Comparison of ENCODE assay signal across 10 cellular contexts in genomic region chr7:130993671-130994365, GRCh38.
DNase-seq lines count a peak whose midpoint lies in the region; ATAC-seq and TF ChIP-seq lines count a peak whose summit lies in the region.
"Had no signal": no experiment of that assay in that cellular context is flagged by ENCODE, and none has a peak within 500 bp of the region (broad histone marks: within the 10 kb centered on the region; RNA-seq: fewer than 3 reads in every experiment).

No MANE protein-coding gene starts in this region.

- CTCF ChIA-PET in activated CD8-positive, alpha-beta T cell treated with anti-CD3 and anti-CD28 coated beads for 36 hours (lab: Charles Lee): interaction anchor here (3.2 to 4.0 kb wide), 2 partner anchors 12 to 47 kb away, joined by 17 to 53 read pairs; no protein-coding TSS in a partner anchor
- CTCF ChIA-PET in activated CD8-positive, alpha-beta T cell treated with anti-CD3 and anti-CD28 coated beads, Interleukin-2, amount 10 ng/mL, durations not matched to agents 7 days and 5 days (lab: Charles Lee): interaction anchor here (0.6 to 3.1 kb wide), 3 partner anchors 10 to 97 kb away, joined by 3 to 30 read pairs (median 4); no protein-coding TSS in a partner anchor

- no peak for ATAC-seq in activated CD8-positive, alpha-beta T cell treated with anti-CD3 and anti-CD28 coated beads for 36 hours
- no peak for ATAC-seq in activated CD8-positive, alpha-beta T cell treated with anti-CD3 and anti-CD28 coated beads, Interleukin-2, amount 10 ng/mL, durations not matched to agents 7 days and 5 days
- ATAC-seq in activated naive CD4-positive, alpha-beta T cell treated with anti-CD3 and anti-CD28 coated beads, Interleukin-2, amount 50 U/mL, for 72 hours: no peak
- ATAC-seq in right lobe of liver (peak in 3 of 4 donors; percentile 1 to 15 (median 2)), thoracic aorta (ENCODE audit: insufficient number of reproducible peaks, low FRiP score, low read depth) (no peak)

- peak overlapping the region; percentile 73 to 90 (median 83) for H3K27ac ChIP-seq in right lobe of liver
- peak overlapping the region; percentile 65 to 73 for H3K27ac ChIP-seq in thoracic aorta

- H3K27me3 Mint-ChIP-seq in activated CD8-positive, alpha-beta T cell treated with anti-CD3 and anti-CD28 coated beads for 36 hours: no peaks in the 10 kb centered on the region
- H3K27me3 Mint-ChIP-seq in activated CD8-positive, alpha-beta T cell treated with anti-CD3 and anti-CD28 coated beads, Interleukin-2, amount 10 ng/mL, durations not matched to agents 7 days and 5 days (ENCODE audit: low read depth): no peaks in the 10 kb centered on the region

- peak overlapping the region; percentile 85 for H3K27ac Mint-ChIP-seq in activated CD8-positive, alpha-beta T cell treated with anti-CD3 and anti-CD28 coated beads for 36 hours
- H3K27ac Mint-ChIP-seq in activated CD8-positive, alpha-beta T cell treated with anti-CD3 and anti-CD28 coated beads, Interleukin-2, amount 10 ng/mL, durations not matched to agents 7 days and 5 days: no peak overlapping the region
- H3K27ac Mint-ChIP-seq in activated naive CD4-positive, alpha-beta T cell treated with anti-CD3 and anti-CD28 coated beads, Interleukin-2, amount 50 U/mL, for 72 hours: peak overlapping the region; percentile 39 to 88

- peaks cover 16% of the 10 kb centered on the region for H3K36me3 Mint-ChIP-seq in activated CD8-positive, alpha-beta T cell treated with anti-CD3 and anti-CD28 coated beads for 36 hours (ENCODE audit: low read depth)
- no peaks in the 10 kb centered on the region for H3K36me3 Mint-ChIP-seq in activated CD8-positive, alpha-beta T cell treated with anti-CD3 and anti-CD28 coated beads, Interleukin-2, amount 10 ng/mL, durations not matched to agents 7 days and 5 days (ENCODE audit: low read depth)
- H3K36me3 Mint-ChIP-seq in activated naive CD4-positive, alpha-beta T cell treated with anti-CD3 and anti-CD28 coated beads, Interleukin-2, amount 50 U/mL, for 72 hours: peaks cover 4 to 17% of the 10 kb centered on the region in 2 donors

- H3K9me3 ChIP-seq in right lobe of liver (no peaks in the 10 kb centered on the region), thoracic aorta (no peaks in the 10 kb centered on the region)
- H3K9me3 ChIP-seq: SK-N-SH had no signal

- peaks cover 75% of the 10 kb centered on the region for H3K4me1 Mint-ChIP-seq in activated CD8-positive, alpha-beta T cell treated with anti-CD3 and anti-CD28 coated beads for 36 hours (ENCODE audit: low read depth)
- H3K4me1 Mint-ChIP-seq in activated CD8-positive, alpha-beta T cell treated with anti-CD3 and anti-CD28 coated beads, Interleukin-2, amount 10 ng/mL, durations not matched to agents 7 days and 5 days (ENCODE audit: low read depth): peaks cover 47% of the 10 kb centered on the region

- 68% methylated on average over 7 of the region's 11 CpGs for WGBS in right lobe of liver (ENCODE audit: insufficient coverage, low coverage, low lambda C conversion rate, missing lambda C conversion rate)

- POLR2A ChIA-PET in activated CD8-positive, alpha-beta T cell treated with anti-CD3 and anti-CD28 coated beads for 36 hours (lab: Charles Lee): interaction anchor here (0.6 to 1.2 kb wide), 4 partner anchors 12 to 42 kb away, joined by 3 to 4 read pairs (median 4); no protein-coding TSS in a partner anchor
- POLR2A ChIA-PET in activated CD8-positive, alpha-beta T cell treated with anti-CD3 and anti-CD28 coated beads, Interleukin-2, amount 10 ng/mL, durations not matched to agents 7 days and 5 days (lab: Charles Lee): no interaction called here

- no peaks in the 10 kb centered on the region for H3K9me3 Mint-ChIP-seq in activated CD8-positive, alpha-beta T cell treated with anti-CD3 and anti-CD28 coated beads for 36 hours
- no peaks in the 10 kb centered on the region for H3K9me3 Mint-ChIP-seq in activated CD8-positive, alpha-beta T cell treated with anti-CD3 and anti-CD28 coated beads, Interleukin-2, amount 10 ng/mL, durations not matched to agents 7 days and 5 days (ENCODE audit: insufficient read depth)
- no peaks in the 10 kb centered on the region for H3K9me3 Mint-ChIP-seq in activated naive CD4-positive, alpha-beta T cell treated with anti-CD3 and anti-CD28 coated beads, Interleukin-2, amount 50 U/mL, for 72 hours

- H3K27me3 ChIP-seq in right lobe of liver (no peaks in the 10 kb centered on the region), thoracic aorta (replicated peaks; ENCODE audit: insufficient read depth) (no peaks in the 10 kb centered on the region)

- H3K4me3 ChIP-seq in right lobe of liver: no peak overlapping the region
- peak overlapping the region; percentile 50 for H3K4me3 ChIP-seq in thoracic aorta

- intact Hi-C loops in activated CD8-positive, alpha-beta T cell treated with anti-CD3 and anti-CD28 coated beads for 36 hours (cut with micrococcal nuclease): no loop called here
- intact Hi-C loops in right lobe of liver (cut with DNase I): loop anchor here in 1 of 2 donors (10.0 kb wide), 1 partner anchor 49 kb away; no protein-coding TSS in a partner anchor

- H3K4me1 ChIP-seq in right lobe of liver: peaks cover 0 to 59% (median 28%) of the 10 kb centered on the region in 4 donors
- H3K4me1 ChIP-seq in thoracic aorta (ENCODE audit: control insufficient read depth in 1 of 2, low read depth in 2 of 2): peaks cover 56 to 88% of the 10 kb centered on the region in 2 donors

- H3K36me3 ChIP-seq in right lobe of liver (no peaks in the 10 kb centered on the region), thoracic aorta (peaks cover 7% of the 10 kb centered on the region)

- no peak for TF ChIP-seq CTCF in activated CD8-positive, alpha-beta T cell treated with anti-CD3 and anti-CD28 coated beads for 36 hours (IDR thresholded peaks at IDR 0.05)
- TF ChIP-seq CTCF in right lobe of liver (IDR thresholded peaks at IDR 0.05): no peak
- no peak for TF ChIP-seq CTCF in thoracic aorta (IDR thresholded peaks at IDR 0.05)

- no peak for TF ChIP-seq POLR2A in right lobe of liver (IDR thresholded peaks at IDR 0.05)

- no peak for DNase-seq in activated CD8-positive, alpha-beta T cell treated with anti-CD3 and anti-CD28 coated beads for 36 hours
- DNase-seq in activated CD8-positive, alpha-beta T cell treated with anti-CD3 and anti-CD28 coated beads, Interleukin-2, amount 10 ng/mL, durations not matched to agents 7 days and 5 days: no peak
- DNase-seq in activated naive CD4-positive, alpha-beta T cell treated with anti-CD3 and anti-CD28 coated beads, Interleukin-2, amount 50 U/mL, for 72 hours (ENCODE audit: low spot score in 2 of 2): no peak
- DNase-seq in right lobe of liver: no peak
- no peak for DNase-seq in thoracic aorta (ENCODE audit: low spot score)
- no peak for DNase-seq in NOMO-1 treated with dmso at 0.1 percent for 144 hours (lab: John Stamatoyannopoulos, UW; ENCODE audit: unreplicated experiment)
- no peak for DNase-seq in DMS153 (lab: John Stamatoyannopoulos, UW)
- no peak for DNase-seq in stimulated activated naive CD4-positive, alpha-beta T cell treated with Interleukin-2 at 50 U/mL for 16 hours (lab: John Stamatoyannopoulos, UW)
- DNase-seq: NCI-H2081, SK-N-SH had no signal

- H3K4me3 Mint-ChIP-seq in activated CD8-positive, alpha-beta T cell treated with anti-CD3 and anti-CD28 coated beads for 36 hours: no peak overlapping the region
- H3K4me3 Mint-ChIP-seq in activated CD8-positive, alpha-beta T cell treated with anti-CD3 and anti-CD28 coated beads, Interleukin-2, amount 10 ng/mL, durations not matched to agents 7 days and 5 days: no peak overlapping the region

Comparison
In these comparisons a context has a peak if more than half of its experiments do, and no peak if none do; other contexts are left out.
1. ATAC-seq: peak in right lobe of liver (3 of 4); none in activated CD8-positive, alpha-beta T cell treated with anti-CD3 and anti-CD28 coated beads for 36 hours (single experiment), activated CD8-positive, alpha-beta T cell treated with anti-CD3 and anti-CD28 coated beads, Interleukin-2, amount 10 ng/mL, durations not matched to agents 7 days and 5 days (single experiment), activated naive CD4-positive, alpha-beta T cell treated with anti-CD3 and anti-CD28 coated beads, Interleukin-2, amount 50 U/mL, for 72 hours (0 of 2) and thoracic aorta (single experiment).